ENCODE assay signal across 1 cellular context in the genomic region with DNA sequence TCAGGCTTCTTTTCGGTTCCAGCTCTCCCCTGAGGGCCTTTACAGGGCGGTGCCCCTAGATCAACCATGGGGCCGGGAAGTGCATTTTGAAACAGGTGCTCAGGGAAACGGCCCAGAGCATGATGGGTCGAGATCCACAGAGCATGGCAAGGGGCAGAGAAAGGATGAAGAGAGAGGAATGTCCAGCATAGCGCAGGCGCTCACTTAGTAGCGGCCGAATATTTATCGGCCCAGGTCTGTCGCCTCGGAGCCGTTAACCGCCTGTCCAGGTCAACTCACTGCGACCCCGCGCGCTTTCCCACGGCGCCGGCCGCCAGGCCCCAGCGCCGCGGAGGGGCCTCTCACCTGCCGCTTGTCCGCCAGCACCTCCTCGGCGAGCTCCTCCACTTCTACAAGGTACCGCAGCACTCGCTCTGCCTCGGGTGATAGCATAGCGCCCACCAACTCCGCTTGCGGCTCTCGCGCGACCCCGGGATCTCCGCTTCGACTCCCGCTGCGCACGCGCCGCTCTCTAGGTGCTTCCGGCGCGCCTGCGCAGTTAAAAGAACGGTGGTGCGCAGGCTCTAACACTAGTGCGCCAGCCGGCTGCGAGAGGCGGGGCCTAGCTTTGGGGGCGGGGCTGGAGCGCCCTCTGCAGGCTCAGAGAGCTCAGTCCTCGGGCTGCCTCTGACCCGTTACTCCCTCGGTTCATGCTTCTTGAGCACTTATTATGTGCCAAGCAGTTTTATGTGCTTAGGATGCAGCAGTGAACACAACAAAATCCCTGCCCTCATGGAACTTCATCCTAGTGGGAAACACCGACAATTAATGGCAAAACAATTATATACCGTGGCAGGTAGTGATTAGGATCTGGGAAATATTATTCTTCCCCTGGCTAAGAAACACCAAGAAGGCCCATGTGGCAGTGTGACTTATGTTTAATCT.
A peak's percentile ranks its signal among the peaks of the same experiment; 100 is the strongest.
TF ChIP-seq lines count a peak whose summit lies in the region.

PDRG1 (minus strand) TSS at position 517 of the 924 bp plus-strand sequence; CDS start at position 432, 85 bp downstream.

TF ChIP-seq in HepG2, 621 proteins besides CTCF, POLR2A, EP300 and RAD21 (continued from another document and continues in another):
- no peak; the same call in 1 of the 2 replicates for TF ChIP-seq BCL6 (CRISPR knock-in tag; IDR thresholded peaks at IDR 0.05)
- peak; percentile 98 for TF ChIP-seq GLI4 (CRISPR knock-in tag; IDR thresholded peaks at IDR 0.05; ENCODE audit: borderline replicate concordance)
- peak; percentile 97 for TF ChIP-seq GABPB1 (CRISPR knock-in tag; IDR thresholded peaks at IDR 0.05)
- no peak for TF ChIP-seq ZFP37 (CRISPR knock-in tag; IDR thresholded peaks at IDR 0.05; ENCODE audit: borderline replicate concordance)
- TF ChIP-seq SMAD1 (CRISPR knock-in tag; IDR thresholded peaks at IDR 0.05; ENCODE audit: borderline replicate concordance, low read depth): peak; percentile 96; the same call in 1 of the 2 replicates
- TF ChIP-seq ISL2 (CRISPR knock-in tag; IDR thresholded peaks at IDR 0.05): peak; percentile 79
- peak; percentile 85; the same call in 1 of the 2 replicates for TF ChIP-seq SP5 (CRISPR knock-in tag; IDR thresholded peaks at IDR 0.05; ENCODE audit: borderline replicate concordance, low read depth)
- TF ChIP-seq MAF1 (CRISPR knock-in tag; IDR thresholded peaks at IDR 0.05; ENCODE audit: borderline replicate concordance): peak; percentile 84; the same call in 1 of the 2 replicates
- TF ChIP-seq, protein P1, sequence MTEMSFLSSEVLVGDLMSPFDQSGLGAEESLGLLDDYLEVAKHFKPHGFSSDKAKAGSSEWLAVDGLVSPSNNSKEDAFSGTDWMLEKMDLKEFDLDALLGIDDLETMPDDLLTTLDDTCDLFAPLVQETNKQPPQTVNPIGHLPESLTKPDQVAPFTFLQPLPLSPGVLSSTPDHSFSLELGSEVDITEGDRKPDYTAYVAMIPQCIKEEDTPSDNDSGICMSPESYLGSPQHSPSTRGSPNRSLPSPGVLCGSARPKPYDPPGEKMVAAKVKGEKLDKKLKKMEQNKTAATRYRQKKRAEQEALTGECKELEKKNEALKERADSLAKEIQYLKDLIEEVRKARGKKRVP (CRISPR knock-in tag; IDR thresholded peaks at IDR 0.05): peak in 1 of 2 experiments; percentile 44; a peak in 1 of 4 replicates
- TF ChIP-seq POGK (CRISPR knock-in tag; conservative IDR thresholded peaks at IDR 0.05): peak; percentile 97
- TF ChIP-seq ZNF614 (CRISPR knock-in tag; IDR thresholded peaks at IDR 0.05; ENCODE audit: borderline replicate concordance): peak; percentile 94; the same call in 1 of the 2 replicates
- TF ChIP-seq SIN3B (IDR thresholded peaks at IDR 0.05; ENCODE audit: low read length): peak; percentile 63; the same call in 1 of the 2 replicates
- TF ChIP-seq ZSCAN25 (CRISPR knock-in tag; IDR thresholded peaks at IDR 0.05): peak; percentile 81; the same call in 1 of the 2 replicates
- TF ChIP-seq, protein P2, sequence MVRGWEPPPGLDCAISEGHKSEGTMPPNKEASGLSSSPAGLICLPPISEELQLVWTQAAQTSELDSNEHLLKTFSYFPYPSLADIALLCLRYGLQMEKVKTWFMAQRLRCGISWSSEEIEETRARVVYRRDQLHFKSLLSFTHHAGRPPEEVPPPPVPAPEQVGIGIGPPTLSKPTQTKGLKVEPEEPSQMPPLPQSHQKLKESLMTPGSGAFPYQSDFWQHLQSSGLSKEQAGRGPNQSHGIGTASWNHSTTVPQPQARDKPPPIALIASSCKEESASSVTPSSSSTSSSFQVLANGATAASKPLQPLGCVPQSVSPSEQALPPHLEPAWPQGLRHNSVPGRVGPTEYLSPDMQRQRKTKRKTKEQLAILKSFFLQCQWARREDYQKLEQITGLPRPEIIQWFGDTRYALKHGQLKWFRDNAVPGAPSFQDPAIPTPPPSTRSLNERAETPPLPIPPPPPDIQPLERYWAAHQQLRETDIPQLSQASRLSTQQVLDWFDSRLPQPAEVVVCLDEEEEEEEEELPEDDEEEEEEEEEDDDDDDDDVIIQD (CRISPR knock-in tag; IDR thresholded peaks at IDR 0.05; ENCODE audit: low read depth): peak; percentile 57; the same call in 1 of the 2 replicates
- peak; percentile 87 for TF ChIP-seq ZNF605 (CRISPR knock-in tag; IDR thresholded peaks at IDR 0.05)
- TF ChIP-seq ZNF260 (CRISPR knock-in tag; IDR thresholded peaks at IDR 0.05; ENCODE audit: borderline replicate concordance, low read depth): no peak
- TF ChIP-seq ASH2L (IDR thresholded peaks at IDR 0.05; ENCODE audit: insufficient read length, low read depth, low read length): peak; percentile 82
- peak; percentile 99 for TF ChIP-seq YEATS2 (CRISPR knock-in tag; IDR thresholded peaks at IDR 0.05; ENCODE audit: borderline replicate concordance)
- TF ChIP-seq ZNF720 (CRISPR knock-in tag; IDR thresholded peaks at IDR 0.05): no peak
- TF ChIP-seq KAT7 (CRISPR knock-in tag; IDR thresholded peaks at IDR 0.05; ENCODE audit: borderline replicate concordance): peak; percentile 96; the same call in 1 of the 2 replicates
- peak; percentile 95 for TF ChIP-seq ZNF124 (CRISPR knock-in tag; IDR thresholded peaks at IDR 0.05)
- TF ChIP-seq SP2 (CRISPR knock-in tag; IDR thresholded peaks at IDR 0.05): peak; percentile 47; the same call in 1 of the 2 replicates
- TF ChIP-seq PPARG (CRISPR knock-in tag; conservative IDR thresholded peaks at IDR 0.05): peak; percentile 61
- TF ChIP-seq REL (CRISPR knock-in tag; conservative IDR thresholded peaks at IDR 0.05): peak; percentile 94; the same call in 1 of the 2 replicates
- TF ChIP-seq FOXC1 (CRISPR knock-in tag; IDR thresholded peaks at IDR 0.05; ENCODE audit: borderline replicate concordance): peak; percentile 97
- no peak for TF ChIP-seq ZNF703 (CRISPR knock-in tag; IDR thresholded peaks at IDR 0.05; ENCODE audit: borderline replicate concordance)
- TF ChIP-seq HNF4G (IDR thresholded peaks at IDR 0.05; ENCODE audit: borderline replicate concordance, low read depth, low read length): no peak; the same call in 1 of the 2 replicates
- TF ChIP-seq HNF4G (CRISPR knock-in tag; IDR thresholded peaks at IDR 0.05; ENCODE audit: borderline replicate concordance, low read depth): no peak
- TF ChIP-seq ZNF136 (CRISPR knock-in tag; IDR thresholded peaks at IDR 0.05; ENCODE audit: low read depth): peak; percentile 98; the same call in 1 of the 2 replicates
- no peak; the same call in 1 of the 2 replicates for TF ChIP-seq ZNF446 (CRISPR knock-in tag; IDR thresholded peaks at IDR 0.05)
- TF ChIP-seq, protein P3, sequence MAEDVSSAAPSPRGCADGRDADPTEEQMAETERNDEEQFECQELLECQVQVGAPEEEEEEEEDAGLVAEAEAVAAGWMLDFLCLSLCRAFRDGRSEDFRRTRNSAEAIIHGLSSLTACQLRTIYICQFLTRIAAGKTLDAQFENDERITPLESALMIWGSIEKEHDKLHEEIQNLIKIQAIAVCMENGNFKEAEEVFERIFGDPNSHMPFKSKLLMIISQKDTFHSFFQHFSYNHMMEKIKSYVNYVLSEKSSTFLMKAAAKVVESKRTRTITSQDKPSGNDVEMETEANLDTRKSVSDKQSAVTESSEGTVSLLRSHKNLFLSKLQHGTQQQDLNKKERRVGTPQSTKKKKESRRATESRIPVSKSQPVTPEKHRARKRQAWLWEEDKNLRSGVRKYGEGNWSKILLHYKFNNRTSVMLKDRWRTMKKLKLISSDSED (CRISPR knock-in tag; IDR thresholded peaks at IDR 0.05): peak; percentile 82; the same call in 1 of the 2 replicates
- peak; percentile 84 for TF ChIP-seq HIVEP1 (CRISPR knock-in tag; IDR thresholded peaks at IDR 0.05)
- no peak for TF ChIP-seq KDM6A (CRISPR knock-in tag; IDR thresholded peaks at IDR 0.05; ENCODE audit: low read depth)
- TF ChIP-seq, protein P4, sequence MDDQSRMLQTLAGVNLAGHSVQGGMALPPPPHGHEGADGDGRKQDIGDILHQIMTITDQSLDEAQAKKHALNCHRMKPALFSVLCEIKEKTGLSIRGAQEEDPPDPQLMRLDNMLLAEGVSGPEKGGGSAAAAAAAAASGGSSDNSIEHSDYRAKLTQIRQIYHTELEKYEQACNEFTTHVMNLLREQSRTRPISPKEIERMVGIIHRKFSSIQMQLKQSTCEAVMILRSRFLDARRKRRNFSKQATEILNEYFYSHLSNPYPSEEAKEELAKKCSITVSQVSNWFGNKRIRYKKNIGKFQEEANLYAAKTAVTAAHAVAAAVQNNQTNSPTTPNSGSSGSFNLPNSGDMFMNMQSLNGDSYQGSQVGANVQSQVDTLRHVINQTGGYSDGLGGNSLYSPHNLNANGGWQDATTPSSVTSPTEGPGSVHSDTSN (CRISPR knock-in tag; IDR thresholded peaks at IDR 0.05; ENCODE audit: borderline replicate concordance): no peak; the same call in 1 of the 2 replicates
- TF ChIP-seq KDM5B (CRISPR knock-in tag; IDR thresholded peaks at IDR 0.05; ENCODE audit: borderline replicate concordance): peak; percentile 98
- no peak for TF ChIP-seq GLMP (CRISPR knock-in tag; IDR thresholded peaks at IDR 0.05; ENCODE audit: borderline replicate concordance)
- peak; percentile 84; the same call in 1 of the 2 replicates for TF ChIP-seq ZNF430 (CRISPR knock-in tag; IDR thresholded peaks at IDR 0.05)
- TF ChIP-seq ZNF20 (CRISPR knock-in tag; IDR thresholded peaks at IDR 0.05): no peak
- TF ChIP-seq, protein P5, sequence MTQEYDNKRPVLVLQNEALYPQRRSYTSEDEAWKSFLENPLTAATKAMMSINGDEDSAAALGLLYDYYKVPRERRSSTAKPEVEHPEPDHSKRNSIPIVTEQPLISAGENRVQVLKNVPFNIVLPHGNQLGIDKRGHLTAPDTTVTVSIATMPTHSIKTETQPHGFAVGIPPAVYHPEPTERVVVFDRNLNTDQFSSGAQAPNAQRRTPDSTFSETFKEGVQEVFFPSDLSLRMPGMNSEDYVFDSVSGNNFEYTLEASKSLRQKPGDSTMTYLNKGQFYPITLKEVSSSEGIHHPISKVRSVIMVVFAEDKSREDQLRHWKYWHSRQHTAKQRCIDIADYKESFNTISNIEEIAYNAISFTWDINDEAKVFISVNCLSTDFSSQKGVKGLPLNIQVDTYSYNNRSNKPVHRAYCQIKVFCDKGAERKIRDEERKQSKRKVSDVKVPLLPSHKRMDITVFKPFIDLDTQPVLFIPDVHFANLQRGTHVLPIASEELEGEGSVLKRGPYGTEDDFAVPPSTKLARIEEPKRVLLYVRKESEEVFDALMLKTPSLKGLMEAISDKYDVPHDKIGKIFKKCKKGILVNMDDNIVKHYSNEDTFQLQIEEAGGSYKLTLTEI (CRISPR knock-in tag; conservative IDR thresholded peaks at IDR 0.05): no peak
- TF ChIP-seq ZMAT5 (CRISPR knock-in tag; IDR thresholded peaks at IDR 0.05; ENCODE audit: borderline replicate concordance, low read depth): peak; percentile 87; the same call in 1 of the 2 replicates
- TF ChIP-seq, protein P6, sequence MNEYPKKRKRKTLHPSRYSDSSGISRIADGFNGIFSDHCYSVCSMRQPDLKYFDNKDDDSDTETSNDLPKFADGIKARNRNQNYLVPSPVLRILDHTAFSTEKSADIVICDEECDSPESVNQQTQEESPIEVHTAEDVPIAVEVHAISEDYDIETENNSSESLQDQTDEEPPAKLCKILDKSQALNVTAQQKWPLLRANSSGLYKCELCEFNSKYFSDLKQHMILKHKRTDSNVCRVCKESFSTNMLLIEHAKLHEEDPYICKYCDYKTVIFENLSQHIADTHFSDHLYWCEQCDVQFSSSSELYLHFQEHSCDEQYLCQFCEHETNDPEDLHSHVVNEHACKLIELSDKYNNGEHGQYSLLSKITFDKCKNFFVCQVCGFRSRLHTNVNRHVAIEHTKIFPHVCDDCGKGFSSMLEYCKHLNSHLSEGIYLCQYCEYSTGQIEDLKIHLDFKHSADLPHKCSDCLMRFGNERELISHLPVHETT (CRISPR knock-in tag; conservative IDR thresholded peaks at IDR 0.05): peak; percentile 49; the same call in 1 of the 2 replicates
- peak in 1 of 2 experiments; percentile 97; a peak in 2 of 4 replicates for TF ChIP-seq KLF16 (CRISPR knock-in tag; IDR thresholded peaks at IDR 0.05)
- peak; percentile 96 for TF ChIP-seq ERF (CRISPR knock-in tag; IDR thresholded peaks at IDR 0.05)
- 0 out of 2 replicates have a peak, but pooled peaks have one; percentile 36 for TF ChIP-seq ZNF513 (CRISPR knock-in tag; conservative IDR thresholded peaks at IDR 0.05)
- TF ChIP-seq ZBTB3 (CRISPR knock-in tag; IDR thresholded peaks at IDR 0.05; ENCODE audit: borderline replicate concordance, low read depth): peak; percentile 26; the same call in 1 of the 2 replicates
